In the genomic region with DNA sequence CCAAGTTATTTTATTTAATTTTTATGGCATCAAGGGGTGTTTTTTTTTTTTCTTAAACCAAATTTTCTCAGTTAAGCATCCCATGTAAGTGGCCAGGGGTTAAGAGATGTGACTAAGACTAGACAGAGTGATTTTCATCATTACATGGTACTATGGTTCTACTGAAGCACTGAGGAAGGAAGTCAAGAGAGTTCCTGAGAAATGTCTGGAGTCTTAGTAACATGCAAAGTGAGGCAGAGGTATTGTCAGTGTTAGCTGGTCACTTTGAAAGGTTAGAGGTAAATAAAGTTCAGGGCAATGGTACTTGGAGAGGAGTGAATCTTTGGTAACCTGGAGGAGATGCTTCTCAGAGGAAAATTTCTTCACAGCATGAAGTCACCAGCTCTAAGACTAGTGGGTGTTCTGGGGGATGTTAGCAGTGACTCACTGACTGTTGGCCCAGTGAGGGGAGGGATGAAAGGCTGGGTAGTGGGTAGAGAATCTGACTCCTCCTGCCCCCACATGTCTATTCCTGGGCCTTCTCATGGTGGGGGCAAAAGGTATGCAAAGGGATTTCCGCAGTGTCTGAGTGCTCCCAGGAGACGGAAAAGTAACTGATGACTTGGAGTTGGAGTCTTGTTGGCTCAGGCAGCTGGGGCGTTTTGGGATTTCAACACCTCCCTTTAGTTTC, we compare ENCODE assay signal across 19 cellular contexts. TPM values are rescaled to one million over a fixed set of nuclear protein-coding genes. Genes with fewer than 3 reads are reported as not detected.
DNase-seq lines count a peak whose midpoint lies in the region; TF ChIP-seq lines count a peak whose summit lies in the region.
"Had no signal": no experiment of that assay in that cellular context is flagged by ENCODE, and none has a peak within 500 bp of the region (broad histone marks: within the 10 kb centered on the region; RNA-seq: fewer than 3 reads in every experiment).

No MANE protein-coding gene starts in this region.

- no peak overlapping the region for H3K4me2 ChIP-seq in GM23248 (ENCODE audit: unreplicated experiment)

- no peaks in the 10 kb centered on the region for H3K27me3 Mint-ChIP-seq in activated naive CD8-positive, alpha-beta T cell treated with anti-CD3 and anti-CD28 coated beads for 36 hours

- no peaks in the 10 kb centered on the region for H4K20me1 ChIP-seq in GM23248 (ENCODE audit: insufficient read depth)

- TF ChIP-seq CTCF in suprapubic skin (IDR thresholded peaks at IDR 0.05), result no peak

- H3K36me3 Mint-ChIP-seq in activated naive CD8-positive, alpha-beta T cell treated with anti-CD3 and anti-CD28 coated beads for 36 hours, result peaks cover 6% of the 10 kb centered on the region

- H3K4me1 ChIP-seq in ACC112 (ENCODE audit: control insufficient read depth, insufficient read depth, low read length, unreplicated experiment) (peaks cover 5% of the 10 kb centered on the region), GM23248 (ENCODE audit: insufficient read depth) (peaks cover 13% of the 10 kb centered on the region; the same call in 1 of the 2 replicates), suprapubic skin (no peaks in the 10 kb centered on the region)
- H3K4me1 ChIP-seq: right lobe of liver, SJSA1 had no signal

- no peak for TF ChIP-seq EP300 in suprapubic skin (IDR thresholded peaks at IDR 0.05)

- peak overlapping the region; percentile 83 for H3K27ac Mint-ChIP-seq in activated naive CD8-positive, alpha-beta T cell treated with anti-CD3 and anti-CD28 coated beads for 36 hours
- H3K27ac Mint-ChIP-seq: memory B cell had no signal

- in situ Hi-C loops in GM23248 (cut with MboI), result no loop called here

- no peak overlapping the region for H2AFZ ChIP-seq in ACC112 (ENCODE audit: low read length, unreplicated experiment)
- H2AFZ ChIP-seq in GM23248, result no peak overlapping the region

- no peak overlapping the region for H3K4me3 ChIP-seq in ACC112 (ENCODE audit: low read depth, low read length)
- no peak overlapping the region for H3K4me3 ChIP-seq in GM23248
- no peak overlapping the region for H3K4me3 ChIP-seq in suprapubic skin
- H3K4me3 ChIP-seq: right lobe of liver, SJSA1 had no signal

- TF ChIP-seq POLR2A in suprapubic skin (IDR thresholded peaks at IDR 0.05), result no peak

- no peaks in the 10 kb centered on the region for H3K27me3 ChIP-seq in ACC112 (ENCODE audit: insufficient read depth, low read length)
- H3K27me3 ChIP-seq in GM23248 (replicated peaks; ENCODE audit: insufficient read depth), result no peaks in the 10 kb centered on the region
- H3K27me3 ChIP-seq in suprapubic skin, result no peaks in the 10 kb centered on the region
- H3K27me3 ChIP-seq: brain microvascular endothelial cell, neutrophil, right lobe of liver had no signal

- 47 to 85% methylated on average over 3 of the region's 3 CpGs for WGBS in GM23248 (ENCODE audit: low coverage in 1 of 2, low lambda C conversion rate in 2 of 2, missing lambda C conversion rate in 2 of 2), 2 experiments
- 86% methylated on average over 3 of the region's 3 CpGs for WGBS in suprapubic skin

- H3K4me1 Mint-ChIP-seq in activated naive CD8-positive, alpha-beta T cell treated with anti-CD3 and anti-CD28 coated beads for 36 hours, result peaks cover 29% of the 10 kb centered on the region
- H3K4me1 Mint-ChIP-seq: memory B cell had no signal

- H3K79me2 ChIP-seq in ACC112 (ENCODE audit: control insufficient read depth, insufficient read depth, low read length, unreplicated experiment), result no peaks in the 10 kb centered on the region
- H3K79me2 ChIP-seq in GM23248 (ENCODE audit: insufficient read depth), result no peaks in the 10 kb centered on the region

- H3K9me3 ChIP-seq in GM23248 (ENCODE audit: low read depth) (no peaks in the 10 kb centered on the region), suprapubic skin (no peaks in the 10 kb centered on the region)
- H3K9me3 ChIP-seq: neutrophil, right lobe of liver had no signal

- no peak overlapping the region for H3K4me3 Mint-ChIP-seq in activated naive CD8-positive, alpha-beta T cell treated with anti-CD3 and anti-CD28 coated beads for 36 hours
- H3K4me3 Mint-ChIP-seq: memory B cell had no signal

- H3K27ac ChIP-seq in ACC112 (ENCODE audit: low read depth, low read length) (peak overlapping the region; percentile 61), GM23248 (peak overlapping the region; percentile 42), suprapubic skin (no peak overlapping the region)
- H3K27ac ChIP-seq: brain microvascular endothelial cell, neutrophil, right lobe of liver, SJSA1 had no signal

- H3K9me3 Mint-ChIP-seq in activated naive CD8-positive, alpha-beta T cell treated with anti-CD3 and anti-CD28 coated beads for 36 hours, result peaks cover 15% of the 10 kb centered on the region

- H3K36me3 ChIP-seq in ACC112 (ENCODE audit: insufficient read depth, low read length) (no peaks in the 10 kb centered on the region), GM23248 (ENCODE audit: low read depth) (no peaks in the 10 kb centered on the region), suprapubic skin (no peaks in the 10 kb centered on the region)
- H3K36me3 ChIP-seq: brain microvascular endothelial cell, neutrophil, right lobe of liver, SJSA1 had no signal

- DNase-seq in GM23248, result peak; percentile 66
- peak; percentile 41 for DNase-seq in activated naive CD8-positive, alpha-beta T cell treated with anti-CD3 and anti-CD28 coated beads for 36 hours
- peak; percentile 31 to 35 for DNase-seq in stimulated activated CD4-positive, alpha-beta T cell treated with anti-CD3 and anti-CD28 coated beads, Interleukin-15, amount 100 ng/mL, for 48 hours (ENCODE audit: low read depth in 2 of 2)
- no peak for DNase-seq in suprapubic skin (ENCODE audit: low spot score in 2 of 2)
- no peak for DNase-seq in cerebellar cortex (ENCODE audit: low spot score)
- no peak for DNase-seq in NOMO-1 treated with dmso at 0.1 percent for 144 hours (lab: John Stamatoyannopoulos, UW; ENCODE audit: unreplicated experiment)
- DNase-seq: brain microvascular endothelial cell; DND-41; effector CD4-positive, alpha-beta T cell; foreskin fibroblast; NCI-H1092; right lobe of liver had no signal

- peaks cover 17% of the 10 kb centered on the region for H3F3A ChIP-seq in GM23248 (ENCODE audit: insufficient read depth)

- 0 out of 2 replicates have a peak, but pooled peaks cover 4% of the 10 kb centered on the region for H3K9me2 ChIP-seq in GM23248 (ENCODE audit: insufficient read depth)

- no peak overlapping the region for H3K9ac ChIP-seq in GM23248

RNA-seq across cellular contexts. Expression of gene IL1RN, which starts 23.3 kb away (rescaled TPM):
- total RNA-seq in GM23248 (2014; rRNA removed; shearing (Covaris generic)), result 2.4 TPM in 1 of 2 replicates, not detected in the other
- 0.14 TPM in 1 of 2 replicates, not detected in the other for polyA plus RNA-seq in GM23248 (2016; fragmentation: Nextera tagmentation; extraction: Ambion mirVana)
- total RNA-seq in activated naive CD8-positive, alpha-beta T cell treated with anti-CD3 and anti-CD28 coated beads for 36 hours, result under 1 TPM; 0.19 to 0.30 TPM
- 100 to 1,000 TPM; 129 to 147 (median 135) TPM for total RNA-seq in suprapubic skin
- total RNA-seq: H1, SJSA1, temporal lobe had no signal
- polyA plus RNA-seq: BJ, H1 had no signal

RNA-seq across cellular contexts. Expression of gene IL1F10, which starts 36.3 kb away (rescaled TPM):
- not detected in 2 replicates for total RNA-seq in GM23248 (2014; rRNA removed; shearing (Covaris generic))
- not detected in 2 replicates for polyA plus RNA-seq in GM23248 (2016; fragmentation: Nextera tagmentation; extraction: Ambion mirVana)
- total RNA-seq in activated naive CD8-positive, alpha-beta T cell treated with anti-CD3 and anti-CD28 coated beads for 36 hours, result not detected
- 10 to 100 TPM in 3 of 4 donors, under 1 TPM in 1; 0.80 to 23.2 (median 18.3) TPM for total RNA-seq in suprapubic skin
- total RNA-seq: H1, right lobe of liver, SJSA1, temporal lobe had no signal
- polyA plus RNA-seq: BJ, H1 had no signal

RNA-seq across cellular contexts. Expression of gene IL36RN, which starts 45.1 kb away (rescaled TPM):
- not detected in 2 replicates for total RNA-seq in GM23248 (2014; rRNA removed; shearing (Covaris generic))
- not detected in 2 replicates for polyA plus RNA-seq in GM23248 (2016; fragmentation: Nextera tagmentation; extraction: Ambion mirVana)
- not detected for total RNA-seq in activated naive CD8-positive, alpha-beta T cell treated with anti-CD3 and anti-CD28 coated beads for 36 hours
- total RNA-seq in suprapubic skin, result 10 to 100 TPM in 3 of 4 donors, 1 to 10 TPM in 1; 7.7 to 73.9 (median 37.1) TPM
- total RNA-seq: H1, right lobe of liver, SJSA1, temporal lobe had no signal
- polyA plus RNA-seq: BJ, H1 had no signal

RNA-seq across cellular contexts. Expression of gene IL36B, which starts 51.4 kb away (rescaled TPM):
- not detected in 2 replicates for total RNA-seq in GM23248 (2014; rRNA removed; shearing (Covaris generic))
- not detected in 2 replicates for polyA plus RNA-seq in GM23248 (2016; fragmentation: Nextera tagmentation; extraction: Ambion mirVana)
- total RNA-seq in activated naive CD8-positive, alpha-beta T cell treated with anti-CD3 and anti-CD28 coated beads for 36 hours, result not detected
- total RNA-seq in suprapubic skin, result 1 to 10 TPM; 1.5 to 7.9 (median 4.0) TPM
- total RNA-seq: H1, right lobe of liver, SJSA1, temporal lobe had no signal
- polyA plus RNA-seq: BJ, H1 had no signal

Comparison
In these comparisons a context has a peak if more than half of its experiments do, and no peak if none do; other contexts are left out.
1. DNase-seq: peak in GM23248 (single experiment), activated naive CD8-positive, alpha-beta T cell treated with anti-CD3 and anti-CD28 coated beads for 36 hours (single experiment) and stimulated activated CD4-positive, alpha-beta T cell treated with anti-CD3 and anti-CD28 coated beads, Interleukin-15, amount 100 ng/mL, for 48 hours (2 of 2); none in suprapubic skin (0 of 2), cerebellar cortex (single experiment) and NOMO-1 treated with dmso at 0.1 percent for 144 hours (single experiment).
2. RNA of gene IL1RN, which starts 23.3 kb away (total RNA-seq): 129 to 147 TPM in suprapubic skin; 0.19 to 0.30 TPM in activated naive CD8-positive, alpha-beta T cell treated with anti-CD3 and anti-CD28 coated beads for 36 hours and 2.4 TPM in GM23248; every median in the first group is over 10 times any median in the second.